Comparison of ENCODE assay signal across 2 cellular contexts in genomic region chr10:102398172-102399020, GRCh38.
TF ChIP-seq lines count a peak whose summit lies in the region.

No MANE protein-coding gene starts in this region.

TF ChIP-seq in A549, 52 proteins besides CTCF, POLR2A, EP300 and RAD21 (continued from another document):
- TF ChIP-seq, protein P1, sequence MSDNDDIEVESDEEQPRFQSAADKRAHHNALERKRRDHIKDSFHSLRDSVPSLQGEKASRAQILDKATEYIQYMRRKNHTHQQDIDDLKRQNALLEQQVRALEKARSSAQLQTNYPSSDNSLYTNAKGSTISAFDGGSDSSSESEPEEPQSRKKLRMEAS (IDR thresholded peaks at IDR 0.05): no peak
- TF ChIP-seq ZC3H11A (IDR thresholded peaks at IDR 0.05) (no peak), CHD4 (IDR thresholded peaks at IDR 0.05; ENCODE audit: borderline replicate concordance) (no peak), HDAC2 (IDR thresholded peaks at IDR 0.05) (no peak), FOXS1 (CRISPR knock-in tag; IDR thresholded peaks at IDR 0.05) (no peak), RARB (CRISPR knock-in tag; IDR thresholded peaks at IDR 0.05) (no peak), KDM1A (IDR thresholded peaks at IDR 0.05; ENCODE audit: low read depth) (no peak), MYC (IDR thresholded peaks at IDR 0.05; ENCODE audit: borderline replicate concordance, low read length) (no peak), CBX2 (IDR thresholded peaks at IDR 0.05; ENCODE audit: borderline replicate concordance, low read depth) (no peak), HMGXB4 (CRISPR knock-in tag; IDR thresholded peaks at IDR 0.05; ENCODE audit: borderline replicate concordance) (no peak), CBX8 (IDR thresholded peaks at IDR 0.05) (no peak)
- TF ChIP-seq, protein P2, sequence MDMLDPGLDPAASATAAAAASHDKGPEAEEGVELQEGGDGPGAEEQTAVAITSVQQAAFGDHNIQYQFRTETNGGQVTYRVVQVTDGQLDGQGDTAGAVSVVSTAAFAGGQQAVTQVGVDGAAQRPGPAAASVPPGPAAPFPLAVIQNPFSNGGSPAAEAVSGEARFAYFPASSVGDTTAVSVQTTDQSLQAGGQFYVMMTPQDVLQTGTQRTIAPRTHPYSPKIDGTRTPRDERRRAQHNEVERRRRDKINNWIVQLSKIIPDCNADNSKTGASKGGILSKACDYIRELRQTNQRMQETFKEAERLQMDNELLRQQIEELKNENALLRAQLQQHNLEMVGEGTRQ (IDR thresholded peaks at IDR 0.05): no peak
- TF ChIP-seq, protein P3, sequence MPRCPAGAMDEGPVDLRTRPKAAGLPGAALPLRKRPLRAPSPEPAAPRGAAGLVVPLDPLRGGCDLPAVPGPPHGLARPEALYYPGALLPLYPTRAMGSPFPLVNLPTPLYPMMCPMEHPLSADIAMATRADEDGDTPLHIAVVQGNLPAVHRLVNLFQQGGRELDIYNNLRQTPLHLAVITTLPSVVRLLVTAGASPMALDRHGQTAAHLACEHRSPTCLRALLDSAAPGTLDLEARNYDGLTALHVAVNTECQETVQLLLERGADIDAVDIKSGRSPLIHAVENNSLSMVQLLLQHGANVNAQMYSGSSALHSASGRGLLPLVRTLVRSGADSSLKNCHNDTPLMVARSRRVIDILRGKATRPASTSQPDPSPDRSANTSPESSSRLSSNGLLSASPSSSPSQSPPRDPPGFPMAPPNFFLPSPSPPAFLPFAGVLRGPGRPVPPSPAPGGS (IDR thresholded peaks at IDR 0.05): no peak

TF ChIP-seq in HCT116, 20 proteins besides CTCF, POLR2A, EP300 and RAD21:
- TF ChIP-seq ATF3 (IDR thresholded peaks at IDR 0.05) (no peak), ZNF274 (IDR thresholded peaks at IDR 0.05; ENCODE audit: low read depth, low read length) (no peak), YY1 (IDR thresholded peaks at IDR 0.05; ENCODE audit: extremely low read depth, insufficient replicate concordance, low read depth, low read length) (no peak), EZH2 (IDR thresholded peaks at IDR 0.05) (no peak), JUND (IDR thresholded peaks at IDR 0.05) (no peak), EZH2phosphoT487 (IDR thresholded peaks at IDR 0.05; ENCODE audit: borderline replicate concordance) (no peak), FOSL1 (IDR thresholded peaks at IDR 0.05; ENCODE audit: low read depth) (no peak), EGR1 (IDR thresholded peaks at IDR 0.05; ENCODE audit: low read depth) (no peak), CBX3 (IDR thresholded peaks at IDR 0.05; ENCODE audit: low read depth) (no peak), POLR2AphosphoS5 (IDR thresholded peaks at IDR 0.05; ENCODE audit: low read depth, low read length) (no peak), CEBPB (IDR thresholded peaks at IDR 0.05; ENCODE audit: low read depth) (no peak)
- TF ChIP-seq, protein P1 (IDR thresholded peaks at IDR 0.05): no peak
- TF ChIP-seq, protein P4, sequence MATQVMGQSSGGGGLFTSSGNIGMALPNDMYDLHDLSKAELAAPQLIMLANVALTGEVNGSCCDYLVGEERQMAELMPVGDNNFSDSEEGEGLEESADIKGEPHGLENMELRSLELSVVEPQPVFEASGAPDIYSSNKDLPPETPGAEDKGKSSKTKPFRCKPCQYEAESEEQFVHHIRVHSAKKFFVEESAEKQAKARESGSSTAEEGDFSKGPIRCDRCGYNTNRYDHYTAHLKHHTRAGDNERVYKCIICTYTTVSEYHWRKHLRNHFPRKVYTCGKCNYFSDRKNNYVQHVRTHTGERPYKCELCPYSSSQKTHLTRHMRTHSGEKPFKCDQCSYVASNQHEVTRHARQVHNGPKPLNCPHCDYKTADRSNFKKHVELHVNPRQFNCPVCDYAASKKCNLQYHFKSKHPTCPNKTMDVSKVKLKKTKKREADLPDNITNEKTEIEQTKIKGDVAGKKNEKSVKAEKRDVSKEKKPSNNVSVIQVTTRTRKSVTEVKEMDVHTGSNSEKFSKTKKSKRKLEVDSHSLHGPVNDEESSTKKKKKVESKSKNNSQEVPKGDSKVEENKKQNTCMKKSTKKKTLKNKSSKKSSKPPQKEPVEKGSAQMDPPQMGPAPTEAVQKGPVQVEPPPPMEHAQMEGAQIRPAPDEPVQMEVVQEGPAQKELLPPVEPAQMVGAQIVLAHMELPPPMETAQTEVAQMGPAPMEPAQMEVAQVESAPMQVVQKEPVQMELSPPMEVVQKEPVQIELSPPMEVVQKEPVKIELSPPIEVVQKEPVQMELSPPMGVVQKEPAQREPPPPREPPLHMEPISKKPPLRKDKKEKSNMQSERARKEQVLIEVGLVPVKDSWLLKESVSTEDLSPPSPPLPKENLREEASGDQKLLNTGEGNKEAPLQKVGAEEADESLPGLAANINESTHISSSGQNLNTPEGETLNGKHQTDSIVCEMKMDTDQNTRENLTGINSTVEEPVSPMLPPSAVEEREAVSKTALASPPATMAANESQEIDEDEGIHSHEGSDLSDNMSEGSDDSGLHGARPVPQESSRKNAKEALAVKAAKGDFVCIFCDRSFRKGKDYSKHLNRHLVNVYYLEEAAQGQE (IDR thresholded peaks at IDR 0.05; ENCODE audit: low read depth): no peak
